Comparison of ENCODE assay signal across 27 cellular contexts in the genomic region with DNA sequence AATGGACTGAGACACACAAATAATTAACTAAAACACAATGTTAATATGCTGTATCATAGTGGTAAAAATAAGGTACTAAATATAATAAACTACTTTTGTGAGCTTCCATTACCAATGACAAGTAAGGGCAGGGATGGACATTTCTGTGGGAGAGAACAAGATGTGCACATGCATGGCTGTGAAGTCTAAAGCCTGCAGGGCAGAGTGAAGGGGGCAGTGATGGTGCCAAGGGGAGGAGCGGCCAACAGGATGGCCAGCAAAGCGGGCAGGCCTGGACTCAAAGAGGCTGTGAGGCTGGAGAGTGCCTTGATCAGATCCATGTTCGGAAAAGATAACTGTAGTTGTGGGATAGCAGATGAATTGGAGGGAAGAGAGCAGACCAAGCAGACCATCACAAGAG. TPM values are rescaled to one million over a fixed set of nuclear protein-coding genes. Genes with fewer than 3 reads are reported as not detected.
"Had no signal": no experiment of that assay in that cellular context is flagged by ENCODE, and none has a peak within 500 bp of the region (broad histone marks: within the 10 kb centered on the region; RNA-seq: fewer than 3 reads in every experiment).

No MANE protein-coding gene starts in this region.

- H3K27ac ChIP-seq: Peyer's patch, VCaP had no signal

- H3K9me3 Mint-ChIP-seq: activated CD4-positive, alpha-beta memory T cell treated with anti-CD3 and anti-CD28 coated beads, Interleukin-2, amount 10 ng/mL, durations not matched to agents 7 days and 5 days; activated naive CD4-positive, alpha-beta T cell treated with anti-CD3 and anti-CD28 coated beads, Interleukin-2, amount 10 ng/mL, durations not matched to agents 7 days and 5 days; activated T-helper 17 cell treated with anti-CD3 and anti-CD28 coated beads, Interleukin-2, amount 50 U/mL, for 72 hours; T-cell had no signal

- H3K4me1 ChIP-seq: Peyer's patch had no signal

- H3K9me3 ChIP-seq: MG63, Peyer's patch had no signal

- H3K27ac Mint-ChIP-seq: activated CD4-positive, alpha-beta memory T cell treated with anti-CD3 and anti-CD28 coated beads, Interleukin-2, amount 10 ng/mL, durations not matched to agents 7 days and 5 days; activated naive CD4-positive, alpha-beta T cell treated with anti-CD3 and anti-CD28 coated beads, Interleukin-2, amount 10 ng/mL, durations not matched to agents 7 days and 5 days; activated naive CD8-positive, alpha-beta T cell treated with anti-CD3 and anti-CD28 coated beads for 36 hours; activated T-helper 17 cell treated with anti-CD3 and anti-CD28 coated beads, Interleukin-2, amount 50 U/mL, for 72 hours; T-cell had no signal

- H3K4me3 ChIP-seq: MG63, Peyer's patch had no signal

- H3K4me3 Mint-ChIP-seq: activated CD4-positive, alpha-beta memory T cell treated with anti-CD3 and anti-CD28 coated beads, Interleukin-2, amount 10 ng/mL, durations not matched to agents 7 days and 5 days; activated naive CD4-positive, alpha-beta T cell treated with anti-CD3 and anti-CD28 coated beads, Interleukin-2, amount 10 ng/mL, durations not matched to agents 7 days and 5 days; activated naive CD8-positive, alpha-beta T cell treated with anti-CD3 and anti-CD28 coated beads for 36 hours; activated T-helper 17 cell treated with anti-CD3 and anti-CD28 coated beads, Interleukin-2, amount 50 U/mL, for 72 hours; T-cell had no signal

- H3K27me3 ChIP-seq: MG63, Peyer's patch had no signal

- H3K27me3 Mint-ChIP-seq: activated naive CD8-positive, alpha-beta T cell treated with anti-CD3 and anti-CD28 coated beads for 36 hours; activated T-helper 17 cell treated with anti-CD3 and anti-CD28 coated beads, Interleukin-2, amount 50 U/mL, for 72 hours; T-cell had no signal

- ATAC-seq: activated T-helper 17 cell treated with anti-CD3 and anti-CD28 coated beads, Interleukin-2, amount 50 U/mL, for 72 hours; T-cell had no signal

- DNase-seq: activated CD4-positive, alpha-beta memory T cell treated with anti-CD3 and anti-CD28 coated beads, Interleukin-2, amount 10 ng/mL, durations not matched to agents 7 days and 5 days; activated CD4-positive, alpha-beta T cell treated with anti-CD3 and anti-CD28 coated beads, Interleukin-2, amount 50 U/mL, for 1 hour; activated CD4-positive, CD25-positive, alpha-beta regulatory T cell; activated gamma-delta T cell treated with Interleukin-2 at 50 U/mL for 16 hours; activated naive CD4-positive, alpha-beta T cell treated with anti-CD3 and anti-CD28 coated beads, Interleukin-2, amount 10 ng/mL, durations not matched to agents 7 days and 5 days; activated naive CD8-positive, alpha-beta T cell treated with anti-CD3 and anti-CD28 coated beads for 36 hours; activated T-cell treated with anti-CD3 and anti-CD28 coated beads for 4 hours; activated T-cell treated with anti-CD3 and anti-CD28 coated beads, Interleukin-2, amount 50 U/mL, for 48 hours; MG63; MV-4-11; NCI-H1092 treated with DMSO at 0.1 percent for 48 hours; NCI-H1417 treated with DMSO at 0.1 percent for 48 hours; NCI-H1694; NCI-H2029; NCI-H2107; NCI-H2171 treated with DMSO at 0.1 percent for 48 hours; NCI-H345; NCI-H510A; NCI-H526 treated with DMSO at 0.1 percent for 48 hours; NK-92 treated with Interleukin-12 subunit alpha and Interleukin-12 subunit beta, amount 100 ng/mL, for 24 hours; Peyer's patch; SIG-M5; T-cell had no signal

RNA-seq across cellular contexts. Expression of a gene that starts 47.6 kb away (rescaled TPM):
- total RNA-seq: activated CD4-positive, alpha-beta memory T cell treated with anti-CD3 and anti-CD28 coated beads, Interleukin-2, amount 10 ng/mL, durations not matched to agents 7 days and 5 days; activated CD8-positive, alpha-beta memory T cell treated with anti-CD3 and anti-CD28 coated beads for 36 hours; activated naive CD8-positive, alpha-beta T cell treated with anti-CD3 and anti-CD28 coated beads for 36 hours; activated T-helper 17 cell treated with anti-CD3 and anti-CD28 coated beads, Interleukin-2, amount 50 U/mL, for 72 hours; T-helper 2 cell treated with Interferon-gamma antibody and Interleukin-4, amounts not matched to agents 100 ng/mL and 5 ng/mL, for 36 hours had no signal
